11 cellular contexts compared by ENCODE assay signal in the genomic region with DNA sequence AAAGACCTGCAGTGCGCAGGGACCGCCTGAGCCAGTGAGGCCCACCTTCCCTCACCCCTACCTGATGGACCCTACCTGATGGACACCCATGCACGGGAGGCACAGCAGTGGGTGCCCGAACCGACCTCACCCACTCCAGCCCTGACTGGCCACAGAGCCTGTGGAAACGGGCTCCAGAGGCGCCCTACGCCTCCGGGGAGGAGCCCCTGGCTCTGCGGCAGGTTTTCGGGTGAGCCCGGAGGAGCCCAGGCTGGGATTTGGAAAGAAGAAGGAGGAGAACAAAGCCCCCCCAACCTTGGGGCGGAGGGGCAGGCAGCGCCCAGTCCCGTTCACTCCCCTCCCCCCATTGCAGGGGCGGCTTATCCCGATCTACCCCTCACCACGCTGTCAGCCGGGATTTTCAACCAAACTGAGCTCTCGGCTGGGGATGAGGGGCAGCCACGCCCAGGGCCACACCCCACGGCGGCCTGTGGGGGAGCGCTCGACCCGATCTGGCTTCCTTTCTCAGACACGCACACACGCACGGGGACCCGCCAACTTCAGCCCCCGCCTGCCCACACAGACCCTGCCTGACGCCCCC. TPM values are rescaled to one million over a fixed set of nuclear protein-coding genes. Genes with fewer than 3 reads are reported as not detected.
A peak's percentile ranks its signal among the peaks of the same experiment; 100 is the strongest.
DNase-seq lines count a peak whose midpoint lies in the region; ATAC-seq, FAIRE-seq and TF ChIP-seq lines count a peak whose summit lies in the region.
"Had no signal": no experiment of that assay in that cellular context is flagged by ENCODE, and none has a peak within 500 bp of the region (broad histone marks: within the 10 kb centered on the region; RNA-seq: fewer than 3 reads in every experiment).

No MANE protein-coding gene starts in this region.

- peaks cover 8 to 24% (median 23%) of the 10 kb centered on the region in 3 donors for H3K27me3 Mint-ChIP-seq in naive B cell

- H3K9ac ChIP-seq in BLaER1 treated with 17β-estradiol and CSF1 and Interleukin-3, amounts not matched to agents 10 nM and 100 nM: peak overlapping the region in 6 of 11 experiments; percentile 30 to 57 (median 47); a peak in 10 of 22 replicates
- peak overlapping the region; percentile 39; the same call in 1 of the 2 replicates for H3K9ac ChIP-seq in HCT116 (ENCODE audit: low read length)
- H3K9ac ChIP-seq in K562 (ENCODE audit: insufficient read depth in 1 of 2, low read depth in 2 of 2, low read length in 2 of 2): 0 out of 4 replicates have a peak overlapping the region, but pooled peaks of 1 of the 2 experiments have one; percentile 26

- in situ Hi-C loops in K562 (cut with MboI): no loop called here

- H3K9me3 ChIP-seq in BLaER1 treated with 17β-estradiol and CSF1 and Interleukin-3, amounts not matched to agents 10 nM and 100 nM (replicated peaks in 1 of 11): peaks cover 0 to 41% (median 17%) of the 10 kb centered on the region in 11 experiments; a peak in 9 of 22 replicates
- H3K9me3 ChIP-seq in HCT116 (ENCODE audit: control insufficient read depth in 1 of 2, insufficient read depth in 1 of 2, low read depth in 1 of 2, low read length in 2 of 2): no peaks in the 10 kb centered on the region
- H3K9me3 ChIP-seq in K562 (replicated peaks; ENCODE audit: control insufficient read depth, insufficient read depth, low read depth, low read length): no peaks in the 10 kb centered on the region

- no peaks in the 10 kb centered on the region for H3K79me2 ChIP-seq in HCT116 (ENCODE audit: insufficient read depth, low read length)
- no peaks in the 10 kb centered on the region for H3K79me2 ChIP-seq in K562 (ENCODE audit: control insufficient read depth, insufficient read depth, low read length)

- CTCF ChIA-PET in HCT116 (lab: Charles Lee): no interaction called here
- CTCF ChIA-PET in K562 (lab: Yijun Ruan, JAX; ENCODE audit: low intra/inter-chr PET ratio): no interaction called here

- peak overlapping the region; percentile 64 to 86 (median 82) for H3K4me2 ChIP-seq in BLaER1 treated with 17β-estradiol and CSF1 and Interleukin-3, amounts not matched to agents 10 nM and 100 nM
- H3K4me2 ChIP-seq in HCT116 (ENCODE audit: low read length): peak overlapping the region; percentile 76
- no peak overlapping the region for H3K4me2 ChIP-seq in K562 (ENCODE audit: insufficient read depth, low read length)

- peaks cover 0 to 4% (median 0%) of the 10 kb centered on the region in 7 donors for H3K9me3 Mint-ChIP-seq in naive B cell

- H3K27ac ChIP-seq in BLaER1 treated with 17β-estradiol and CSF1 and Interleukin-3, amounts not matched to agents 10 nM and 100 nM: no peak overlapping the region
- H3K27ac ChIP-seq in HCT116 (ENCODE audit: low read depth, low read length): no peak overlapping the region; the same call in 1 of the 2 replicates
- H3K27ac ChIP-seq in K562 (ENCODE audit: extremely low read depth, low read depth, low read length): no peak overlapping the region

- intact Hi-C loops in HCT116 (cut with micrococcal nuclease) (no loop called here), K562 (cut with micrococcal nuclease) (no loop called here)

- TF ChIP-seq CTCF in HCT116 (IDR thresholded peaks at IDR 0.05 in 2 of 3, conservative IDR thresholded peaks at IDR 0.05 in 1 of 3; ENCODE audit: borderline replicate concordance in 1 of 3, insufficient read depth in 1 of 3, low read depth in 2 of 3, low read length in 2 of 3): no peak
- TF ChIP-seq CTCF in K562 (IDR thresholded peaks at IDR 0.05 in 2 of 3, conservative IDR thresholded peaks at IDR 0.05 in 1 of 3; ENCODE audit: insufficient read depth in 2 of 3, low read depth in 1 of 3, low read length in 3 of 3): no peak

- peak overlapping the region; percentile 44 to 83 (median 60) for H3K4me3 Mint-ChIP-seq in naive B cell

- peaks cover 13 to 39% (median 21%) of the 10 kb centered on the region in 3 donors for H3K4me1 Mint-ChIP-seq in naive B cell

- H3K9me1 ChIP-seq in K562 (ENCODE audit: control insufficient read depth, insufficient read depth, low read length): no peaks in the 10 kb centered on the region

- peaks cover 66 to 99% (median 93%) of the 10 kb centered on the region in 11 experiments for H3K27me3 ChIP-seq in BLaER1 treated with 17β-estradiol and CSF1 and Interleukin-3, amounts not matched to agents 10 nM and 100 nM
- H3K27me3 ChIP-seq in HCT116 (ENCODE audit: insufficient read depth, low read length) (no peaks in the 10 kb centered on the region), K562 (ENCODE audit: control insufficient read depth in 2 of 2, insufficient read depth in 2 of 2, low read length in 2 of 2) (peaks cover 0 to 28% of the 10 kb centered on the region in 2 experiments; a peak in 2 of 5 replicates)

- RAD21 ChIA-PET in HCT116 (lab: Charles Lee; ENCODE audit: low non-redundant PET in 1 of 2, low total read pairs in 2 of 2, uncharacterized antibody in 2 of 2, unreplicated experiment in 2 of 2): interaction anchor here in 1 of 2 experiments (0.7 kb wide), 1 partner anchor 85 kb away, joined by 3 read pairs; no protein-coding TSS in a partner anchor

- no peaks in the 10 kb centered on the region for H3K36me3 ChIP-seq in BLaER1 treated with 17β-estradiol and CSF1 and Interleukin-3, amounts not matched to agents 10 nM and 100 nM
- H3K36me3 ChIP-seq in HCT116 (ENCODE audit: control insufficient read depth in 1 of 2, insufficient read depth in 2 of 2, low read length in 2 of 2): no peaks in the 10 kb centered on the region
- H3K36me3 ChIP-seq in K562 (ENCODE audit: control insufficient read depth, insufficient read depth, low read length): no peaks in the 10 kb centered on the region

- POLR2A ChIA-PET in HCT116 (lab: Charles Lee): no interaction called here
- POLR2A ChIA-PET in K562 (lab: Yijun Ruan, JAX): interaction anchor here (0.6 kb wide), 1 partner anchor 20 kb away, joined by 3 read pairs; no protein-coding TSS in a partner anchor

- H3K4me1 ChIP-seq in BLaER1 treated with 17β-estradiol and CSF1 and Interleukin-3, amounts not matched to agents 10 nM and 100 nM: peaks cover 51 to 74% (median 63%) of the 10 kb centered on the region in 10 experiments
- H3K4me1 ChIP-seq in HCT116 (ENCODE audit: control insufficient read depth in 1 of 2, insufficient read depth in 2 of 2, low read length in 2 of 2) (peaks cover 9 to 37% of the 10 kb centered on the region in 2 experiments), K562 (replicated peaks in 1 of 2; ENCODE audit: control insufficient read depth in 2 of 2, insufficient read depth in 2 of 2, low read length in 2 of 2) (peaks cover 10 to 55% of the 10 kb centered on the region in 2 experiments)

- TF ChIP-seq POLR2A in HCT116 (IDR thresholded peaks at IDR 0.05; ENCODE audit: borderline replicate concordance, extremely low read depth, insufficient read depth, insufficient read length) (no peak), K562 (conservative IDR thresholded peaks at IDR 0.05) (no peak)

- DNase-seq in HCT116 (ENCODE audit: low read depth, low spot score): no peak
- DNase-seq in K562 (ENCODE audit: extremely low read depth in 1 of 4, low spot score in 3 of 4): peak in 2 of 4 experiments; percentile 55 to 56
- DNase-seq in naive B cell: no peak
- no peak for DNase-seq in RKO (ENCODE audit: low spot score)
- no peak for DNase-seq in NCI-H2029 (lab: John Stamatoyannopoulos, UW)
- DNase-seq in iPS-NIHi11 (ENCODE audit: low spot score): no peak
- no peak for DNase-seq in stimulated activated naive CD4-positive, alpha-beta T cell (lab: John Stamatoyannopoulos, UW)
- DNase-seq: central memory CD4-positive, alpha-beta T cell; GF-D8 had no signal

- BruUV-seq in HCT116 (replicated peaks; lab: Mats Ljungman, UMichigan): TSS peak; percentile 65
- no TSS peak for BruUV-seq in K562 (replicated peaks; lab: Mats Ljungman, UMichigan)

- peak overlapping the region in 1 of 6 donors; percentile 58 for H3K27ac Mint-ChIP-seq in naive B cell

- no peaks in the 10 kb centered on the region for H3K9me2 ChIP-seq in HCT116 (ENCODE audit: insufficient read depth)

- peak overlapping the region; percentile 47 to 67 (median 58) for H3K4me3 ChIP-seq in BLaER1 treated with 17β-estradiol and CSF1 and Interleukin-3, amounts not matched to agents 10 nM and 100 nM
- H3K4me3 ChIP-seq in HCT116 (replicated peaks in 1 of 2; ENCODE audit: low read depth in 1 of 2, low read length in 2 of 2) (peak overlapping the region; percentile 47 to 52), K562 (no peak overlapping the region)

- H2AFZ ChIP-seq in HCT116 (ENCODE audit: low read depth, low read length, poor library complexity, severe bottlenecking): no peak overlapping the region
- H2AFZ ChIP-seq in K562 (ENCODE audit: low read depth, low read length): no peak overlapping the region

- FAIRE-seq in K562 (lab: Jason Lieb, UNC): no peak

- TF ChIP-seq EP300 in K562 (IDR thresholded peaks at IDR 0.05; ENCODE audit: low read length): no peak

- ATAC-seq in HCT116 (peak; percentile 57), K562 (peak; percentile 45; the same call in 1 of the 3 replicates), naive B cell (ENCODE audit: low read depth in 2 of 2) (peak in 1 of 2 donors; percentile 22)

- peaks cover 0 to 64% (median 37%) of the 10 kb centered on the region in 11 experiments; a peak in 18 of 22 replicates for H4K20me1 ChIP-seq in BLaER1 treated with 17β-estradiol and CSF1 and Interleukin-3, amounts not matched to agents 10 nM and 100 nM
- no peaks in the 10 kb centered on the region for H4K20me1 ChIP-seq in HCT116 (ENCODE audit: insufficient read depth)
- peaks cover 6% of the 10 kb centered on the region; the same call in 1 of the 2 replicates for H4K20me1 ChIP-seq in K562 (replicated peaks; ENCODE audit: control insufficient read depth, insufficient read depth, low read length)

- H3K36me3 Mint-ChIP-seq in naive B cell: no peaks in the 10 kb centered on the region

- TF ChIP-seq RAD21 in HCT116 (IDR thresholded peaks at IDR 0.05; ENCODE audit: low read depth) (no peak), K562 (CRISPR knock-in tag; conservative IDR thresholded peaks at IDR 0.05 in 1 of 2, IDR thresholded peaks at IDR 0.05 in 1 of 2) (no peak)

- WGBS in K562 (ENCODE audit: insufficient coverage, low coverage, missing lambda C conversion rate): 19% methylated on average over 6 of the region's 32 CpGs

RNA-seq across cellular contexts. Expression of a gene that starts 0.7 kb away (rescaled TPM):
- total RNA-seq in HCT116 (2021; ENCODE audit: unreplicated experiment): 14.8 TPM
- 10.4 and 10.8 TPM in 2 replicates for polyA plus RNA-seq in HCT116 (2012)
- total RNA-seq in K562 (2011; cell fraction: chromatin; rRNA removed; ENCODE audit: low replicate concordance): 1.9 and 4.7 TPM in 2 replicates
- 1.1 and 2.7 TPM in 2 replicates for total RNA-seq in K562 (2011; cell fraction: nucleolus; rRNA removed)
- 1.5 and 1.8 TPM in 2 replicates for total RNA-seq in K562 (2011; cell fraction: nucleoplasm; rRNA removed)
- total RNA-seq in K562 (2014; rRNA removed): 0.09 and 0.24 TPM in 2 replicates
- total RNA-seq in K562 (2014; rRNA removed; fragmentation: Illumina TruSeq; extraction: Trizol): 0.10 and 0.40 TPM in 2 replicates
- 0.11 and 0.36 TPM in 2 replicates for total RNA-seq in K562 (2015; rRNA removed; fragmentation: Illumina TruSeq; extraction: Trizol)
- 0.29 and 0.86 TPM in 2 replicates for total RNA-seq in K562 (2021)
- polyA plus RNA-seq in K562 (2011; rRNA removed): 0.15 and 0.61 TPM in 2 replicates
- 0.10 and 0.19 TPM in 2 replicates for polyA plus RNA-seq in K562 (2011; cell fraction: cytosol; rRNA removed)
- polyA plus RNA-seq in K562 (2011; cell fraction: nucleus; rRNA removed): 1.4 and 1.7 TPM in 2 replicates
- 0.29 and 2.2 TPM in 2 replicates for polyA plus RNA-seq in K562 (2012)
- polyA plus RNA-seq in K562 (2014; fragmentation: Illumina TruSeq; extraction: Trizol): 0.16 and 0.21 TPM in 2 replicates
- not detected for polyA plus RNA-seq in K562 (2014; fragmentation: Nextera tagmentation; extraction: Ambion mirVana)
- polyA plus RNA-seq in K562 (2014; rRNA removed): 0.62 TPM in 1 of 2 replicates, not detected in the other
- polyA minus RNA-seq in K562 (2011; rRNA and poly(A)+ RNA removed): 0.18 and 0.21 TPM in 2 replicates
- polyA minus RNA-seq in K562 (2011; cell fraction: cytosol; rRNA and poly(A)+ RNA removed): 3.5 TPM in 1 of 2 replicates, not detected in the other
- polyA minus RNA-seq in K562 (2011; cell fraction: nucleus; rRNA and poly(A)+ RNA removed): 0.44 and 1.1 TPM in 2 replicates
- 1 to 10 TPM in 5 of 6 donors, not detected in 1; 1.1 to 2.1 (median 1.2) TPM for polyA plus RNA-seq in naive B cell (ENCODE audit: low read depth in 6 of 6)

RNA-seq across cellular contexts. Expression of a gene that starts 19.2 kb away (rescaled TPM):
- total RNA-seq in HCT116 (2021; ENCODE audit: unreplicated experiment) (not detected), K562 (2014; rRNA removed) (not detected in 2 replicates), K562 (2014; rRNA removed; fragmentation: Illumina TruSeq; extraction: Trizol) (not detected in 2 replicates), K562 (2015; rRNA removed; fragmentation: Illumina TruSeq; extraction: Trizol) (not detected in 2 replicates), K562 (2021) (not detected in 2 replicates)
- 0.27 and 0.34 TPM in 2 replicates for polyA plus RNA-seq in HCT116 (2012)
- not detected in 2 replicates for total RNA-seq in K562 (2011; cell fraction: chromatin; rRNA removed; ENCODE audit: low replicate concordance)
- not detected in 2 replicates for total RNA-seq in K562 (2011; cell fraction: nucleolus; rRNA removed)
- total RNA-seq in K562 (2011; cell fraction: nucleoplasm; rRNA removed): not detected in 2 replicates
- polyA plus RNA-seq in K562 (2011; rRNA removed) (not detected in 2 replicates), K562 (2014; fragmentation: Illumina TruSeq; extraction: Trizol) (not detected in 2 replicates), K562 (2014; fragmentation: Nextera tagmentation; extraction: Ambion mirVana) (not detected), K562 (2014; rRNA removed) (not detected in 2 replicates), naive B cell (ENCODE audit: low read depth in 6 of 6) (under 1 TPM in 1 of 6 donors, not detected in 5; 0.25 TPM)
- not detected in 2 replicates for polyA plus RNA-seq in K562 (2011; cell fraction: cytosol; rRNA removed)
- polyA plus RNA-seq in K562 (2011; cell fraction: nucleus; rRNA removed): not detected in 2 replicates
- polyA plus RNA-seq in K562 (2012): 0.56 and 0.65 TPM in 2 replicates
- polyA minus RNA-seq in K562 (2011; rRNA and poly(A)+ RNA removed): not detected in 2 replicates
- polyA minus RNA-seq in K562 (2011; cell fraction: cytosol; rRNA and poly(A)+ RNA removed): not detected in 2 replicates
- not detected in 2 replicates for polyA minus RNA-seq in K562 (2011; cell fraction: nucleus; rRNA and poly(A)+ RNA removed)
- total RNA-seq: LHCN-M2 had no signal

RNA-seq across cellular contexts. Expression of a gene that starts 40.8 kb away (rescaled TPM):
- 67.4 TPM for total RNA-seq in HCT116 (2021; ENCODE audit: unreplicated experiment)
- polyA plus RNA-seq in HCT116 (2012): 41.2 and 44.2 TPM in 2 replicates
- total RNA-seq in K562 (2011; cell fraction: chromatin; rRNA removed; ENCODE audit: low replicate concordance): 54.8 and 157 TPM in 2 replicates
- total RNA-seq in K562 (2011; cell fraction: nucleolus; rRNA removed): 105 and 155 TPM in 2 replicates
- total RNA-seq in K562 (2011; cell fraction: nucleoplasm; rRNA removed): 55.0 and 81.2 TPM in 2 replicates
- 52.7 and 81.2 TPM in 2 replicates for total RNA-seq in K562 (2014; rRNA removed)
- total RNA-seq in K562 (2014; rRNA removed; fragmentation: Illumina TruSeq; extraction: Trizol): 3.1 and 5.5 TPM in 2 replicates
- 32.7 and 36.8 TPM in 2 replicates for total RNA-seq in K562 (2015; rRNA removed; fragmentation: Illumina TruSeq; extraction: Trizol)
- total RNA-seq in K562 (2021): 70.5 and 81.8 TPM in 2 replicates
- 9.6 and 29.7 TPM in 2 replicates for polyA plus RNA-seq in K562 (2011; rRNA removed)
- polyA plus RNA-seq in K562 (2011; cell fraction: cytosol; rRNA removed): 21.0 and 26.6 TPM in 2 replicates
- polyA plus RNA-seq in K562 (2011; cell fraction: nucleus; rRNA removed): 174 and 259 TPM in 2 replicates
- polyA plus RNA-seq in K562 (2012): 59.1 and 135 TPM in 2 replicates
- 13.5 and 40.2 TPM in 2 replicates for polyA plus RNA-seq in K562 (2014; fragmentation: Illumina TruSeq; extraction: Trizol)
- 1 to 10 TPM in 1 of 2 experiments, under 1 TPM in 1; 0.30 to 1.7 TPM for polyA plus RNA-seq in K562 (2014; fragmentation: Nextera tagmentation; extraction: Ambion mirVana)
- polyA plus RNA-seq in K562 (2014; rRNA removed): 63.7 and 77.8 TPM in 2 replicates
- polyA minus RNA-seq in K562 (2011; rRNA and poly(A)+ RNA removed): 3.6 and 6.7 TPM in 2 replicates
- 13.5 and 33.9 TPM in 2 replicates for polyA minus RNA-seq in K562 (2011; cell fraction: cytosol; rRNA and poly(A)+ RNA removed)
- polyA minus RNA-seq in K562 (2011; cell fraction: nucleus; rRNA and poly(A)+ RNA removed): 26.9 and 53.0 TPM in 2 replicates
- polyA plus RNA-seq in naive B cell (ENCODE audit: low read depth in 6 of 6): 100 to 1,000 TPM in 2 of 6 donors, 10 to 100 TPM in 4; 71.5 to 147 (median 83.5) TPM

RNA-seq across cellular contexts. Expression of a gene that starts 49.5 kb away (rescaled TPM):
- 124 TPM for total RNA-seq in HCT116 (2021; ENCODE audit: unreplicated experiment)
- polyA plus RNA-seq in HCT116 (2012): 135 and 156 TPM in 2 replicates
- total RNA-seq in K562 (2011; cell fraction: chromatin; rRNA removed; ENCODE audit: low replicate concordance): 126 and 302 TPM in 2 replicates
- 207 and 213 TPM in 2 replicates for total RNA-seq in K562 (2011; cell fraction: nucleolus; rRNA removed)
- total RNA-seq in K562 (2011; cell fraction: nucleoplasm; rRNA removed): 179 and 187 TPM in 2 replicates
- 152 and 196 TPM in 2 replicates for total RNA-seq in K562 (2014; rRNA removed)
- 101 and 103 TPM in 2 replicates for total RNA-seq in K562 (2014; rRNA removed; fragmentation: Illumina TruSeq; extraction: Trizol)
- 134 and 146 TPM in 2 replicates for total RNA-seq in K562 (2015; rRNA removed; fragmentation: Illumina TruSeq; extraction: Trizol)
- 226 and 231 TPM in 2 replicates for total RNA-seq in K562 (2021)
- polyA plus RNA-seq in K562 (2011; rRNA removed): 105 and 117 TPM in 2 replicates
- polyA plus RNA-seq in K562 (2011; cell fraction: cytosol; rRNA removed): 174 and 276 TPM in 2 replicates
- polyA plus RNA-seq in K562 (2011; cell fraction: nucleus; rRNA removed): 211 and 324 TPM in 2 replicates
- 177 and 213 TPM in 2 replicates for polyA plus RNA-seq in K562 (2012)
- polyA plus RNA-seq in K562 (2014; fragmentation: Illumina TruSeq; extraction: Trizol): 192 and 229 TPM in 2 replicates
- polyA plus RNA-seq in K562 (2014; fragmentation: Nextera tagmentation; extraction: Ambion mirVana): 10 to 100 TPM; 11.1 to 26.5 TPM
- polyA plus RNA-seq in K562 (2014; rRNA removed): 250 and 277 TPM in 2 replicates
- polyA minus RNA-seq in K562 (2011; rRNA and poly(A)+ RNA removed): 45.9 and 88.5 TPM in 2 replicates
- polyA minus RNA-seq in K562 (2011; cell fraction: cytosol; rRNA and poly(A)+ RNA removed): 72.1 and 79.8 TPM in 2 replicates
- 70.5 and 80.1 TPM in 2 replicates for polyA minus RNA-seq in K562 (2011; cell fraction: nucleus; rRNA and poly(A)+ RNA removed)
- 10 to 100 TPM; 52.6 to 98.7 (median 61.0) TPM for polyA plus RNA-seq in naive B cell (ENCODE audit: low read depth in 6 of 6)

RNA-seq across cellular contexts. Expression of a gene that starts 55.0 kb away (rescaled TPM):
- 0.30 TPM for total RNA-seq in HCT116 (2021; ENCODE audit: unreplicated experiment)
- 0.10 and 0.40 TPM in 2 replicates for polyA plus RNA-seq in HCT116 (2012)
- total RNA-seq in K562 (2011; cell fraction: chromatin; rRNA removed; ENCODE audit: low replicate concordance): 0.46 TPM in 1 of 2 replicates, not detected in the other
- 0.13 and 0.33 TPM in 2 replicates for total RNA-seq in K562 (2011; cell fraction: nucleolus; rRNA removed)
- total RNA-seq in K562 (2011; cell fraction: nucleoplasm; rRNA removed): not detected in 2 replicates
- total RNA-seq in K562 (2014; rRNA removed): 0.05 TPM in 1 of 2 replicates, not detected in the other
- total RNA-seq in K562 (2014; rRNA removed; fragmentation: Illumina TruSeq; extraction: Trizol): not detected in 2 replicates
- total RNA-seq in K562 (2015; rRNA removed; fragmentation: Illumina TruSeq; extraction: Trizol): not detected in 2 replicates
- 0.38 TPM in 1 of 2 replicates, not detected in the other for total RNA-seq in K562 (2021)
- 0.07 and 0.18 TPM in 2 replicates for polyA plus RNA-seq in K562 (2011; rRNA removed)
- 0.06 and 0.13 TPM in 2 replicates for polyA plus RNA-seq in K562 (2011; cell fraction: cytosol; rRNA removed)
- 1.1 and 1.4 TPM in 2 replicates for polyA plus RNA-seq in K562 (2011; cell fraction: nucleus; rRNA removed)
- 0.07 TPM in 1 of 2 replicates, not detected in the other for polyA plus RNA-seq in K562 (2012)
- not detected in 2 replicates for polyA plus RNA-seq in K562 (2014; fragmentation: Illumina TruSeq; extraction: Trizol)
- not detected for polyA plus RNA-seq in K562 (2014; fragmentation: Nextera tagmentation; extraction: Ambion mirVana)
- polyA plus RNA-seq in K562 (2014; rRNA removed): 0.08 TPM in 1 of 2 replicates, not detected in the other
- polyA minus RNA-seq in K562 (2011; rRNA and poly(A)+ RNA removed): not detected in 2 replicates
- polyA minus RNA-seq in K562 (2011; cell fraction: cytosol; rRNA and poly(A)+ RNA removed): not detected in 2 replicates
- polyA minus RNA-seq in K562 (2011; cell fraction: nucleus; rRNA and poly(A)+ RNA removed): 0.33 TPM in 1 of 2 replicates, not detected in the other
- polyA plus RNA-seq in naive B cell (ENCODE audit: low read depth in 6 of 6): under 1 TPM in 1 of 6 donors, not detected in 5; 0.38 TPM
